Comparison of ENCODE assay signal across 8 cellular contexts in the genomic region with DNA sequence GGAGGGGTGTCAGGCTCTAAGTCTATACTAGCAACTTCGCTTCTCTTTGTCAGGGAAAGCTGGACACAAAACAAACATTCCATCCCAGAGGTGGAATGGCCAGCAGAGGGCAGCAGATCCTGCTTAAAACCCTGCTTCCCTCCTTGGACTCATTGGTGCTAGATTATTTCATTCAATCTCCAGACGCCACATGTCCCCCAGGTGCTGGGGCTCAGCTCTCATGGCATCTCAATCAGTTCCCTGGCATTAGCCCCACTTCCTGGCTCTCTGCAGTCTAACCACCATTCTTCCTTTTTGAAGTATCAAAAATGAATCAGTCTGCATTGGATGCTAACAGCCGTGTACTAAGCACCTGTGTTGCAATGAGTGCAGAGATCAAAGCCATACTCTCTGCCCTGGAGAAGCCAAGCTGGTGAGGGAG. TPM values are rescaled to one million over a fixed set of nuclear protein-coding genes. Genes with fewer than 3 reads are reported as not detected.
A peak's percentile ranks its signal among the peaks of the same experiment; 100 is the strongest.
DNase-seq lines count a peak whose midpoint lies in the region; ATAC-seq and TF ChIP-seq lines count a peak whose summit lies in the region.

No MANE protein-coding gene starts in this region.

- no peak overlapping the region for H2BK5ac ChIP-seq in mesenchymal stem cell (ENCODE audit: low read depth, low read length, poor library complexity, severe bottlenecking)

- H3K4me3 ChIP-seq in endodermal cell (ENCODE audit: low read length): no peak overlapping the region
- H3K4me3 ChIP-seq in mesenchymal stem cell (ENCODE audit: insufficient read depth in 1 of 2, low read depth in 1 of 2, low read length in 2 of 2): no peak overlapping the region

- no peak overlapping the region for H2AFZ ChIP-seq in mesenchymal stem cell (ENCODE audit: low read depth, low read length)

- H3K27me3 ChIP-seq in endodermal cell (ENCODE audit: control insufficient read depth, insufficient read depth, low read length, poor library complexity, severe bottlenecking) (peaks cover 31% of the 10 kb centered on the region), mesenchymal stem cell (ENCODE audit: control insufficient read depth in 1 of 2, insufficient read depth in 1 of 2, low read length in 2 of 2) (peaks cover 28 to 31% of the 10 kb centered on the region in 2 experiments)

- H3K4me2 ChIP-seq in mesenchymal stem cell (ENCODE audit: low read length, poor library complexity, severe bottlenecking): no peak overlapping the region

- H4K91ac ChIP-seq in mesenchymal stem cell (ENCODE audit: low read length): no peak overlapping the region

- no peak overlapping the region for H3K4me3 Mint-ChIP-seq in activated CD4-positive, alpha-beta memory T cell treated with anti-CD3 and anti-CD28 coated beads, Interleukin-2, amount 10 ng/mL, durations not matched to agents 7 days and 5 days
- no peak overlapping the region for H3K4me3 Mint-ChIP-seq in endodermal cell

- no peak overlapping the region for H3K14ac ChIP-seq in mesenchymal stem cell (ENCODE audit: low read length in 2 of 2)

- H3K27ac ChIP-seq in endodermal cell (ENCODE audit: low read depth, low read length) (no peak overlapping the region), mesenchymal stem cell (ENCODE audit: low read length, poor library complexity, severe bottlenecking) (no peak overlapping the region)

- no peak overlapping the region for H3K27ac Mint-ChIP-seq in activated CD4-positive, alpha-beta memory T cell treated with anti-CD3 and anti-CD28 coated beads, Interleukin-2, amount 10 ng/mL, durations not matched to agents 7 days and 5 days
- H3K27ac Mint-ChIP-seq in endodermal cell: no peak overlapping the region

- no peak overlapping the region for H3K18ac ChIP-seq in mesenchymal stem cell (ENCODE audit: low read depth in 1 of 2, low read length in 2 of 2)

- no peaks in the 10 kb centered on the region for H3K79me1 ChIP-seq in mesenchymal stem cell (replicated peaks; ENCODE audit: low read length, poor library complexity, severe bottlenecking)

- no peak overlapping the region for H3K23ac ChIP-seq in mesenchymal stem cell (ENCODE audit: low read length in 2 of 2)

- H3K36me3 Mint-ChIP-seq in activated CD4-positive, alpha-beta memory T cell treated with anti-CD3 and anti-CD28 coated beads, Interleukin-2, amount 10 ng/mL, durations not matched to agents 7 days and 5 days (ENCODE audit: low read depth): no peaks in the 10 kb centered on the region
- no peaks in the 10 kb centered on the region for H3K36me3 Mint-ChIP-seq in endodermal cell (ENCODE audit: low read depth)

- DNase-seq in SIG-M5 treated with dmso at 0.1 percent for 504 hours (lab: John Stamatoyannopoulos, UW; ENCODE audit: unreplicated experiment): peak; percentile 33
- DNase-seq in SIG-M5 (lab: John Stamatoyannopoulos, UW): no peak
- peak; percentile 50 for DNase-seq in NCI-H2196 (lab: John Stamatoyannopoulos, UW; ENCODE audit: unreplicated experiment)
- DNase-seq in activated CD4-positive, alpha-beta memory T cell treated with anti-CD3 and anti-CD28 coated beads, Interleukin-2, amount 10 ng/mL, durations not matched to agents 7 days and 5 days: peak; percentile 55
- DNase-seq in endodermal cell: peak; percentile 96
- DNase-seq in mesenchymal stem cell: peak; percentile 57
- DNase-seq in stimulated activated CD8-positive, alpha-beta memory T cell treated with anti-CD3 and anti-CD28 coated beads, Interleukin-4, amount 100 ng/mL, for 24 hours (ENCODE audit: low read depth): peak; percentile 23

- H2BK120ac ChIP-seq in mesenchymal stem cell (ENCODE audit: low read depth, low read length): no peak overlapping the region

- H3K9ac ChIP-seq in endodermal cell (ENCODE audit: extremely low read depth, low read length, poor library complexity, severe bottlenecking) (no peak overlapping the region), mesenchymal stem cell (ENCODE audit: low read length) (no peak overlapping the region)

- no peak overlapping the region for H2AK5ac ChIP-seq in mesenchymal stem cell (ENCODE audit: low read length, severe bottlenecking)

- H2BK15ac ChIP-seq in mesenchymal stem cell (ENCODE audit: low read depth, poor library complexity, severe bottlenecking): no peak overlapping the region

- no peak overlapping the region for H4K8ac ChIP-seq in mesenchymal stem cell (ENCODE audit: low read length)

- H3K27me3 Mint-ChIP-seq in activated CD4-positive, alpha-beta memory T cell treated with anti-CD3 and anti-CD28 coated beads, Interleukin-2, amount 10 ng/mL, durations not matched to agents 7 days and 5 days: peaks cover 20% of the 10 kb centered on the region
- H3K27me3 Mint-ChIP-seq in endodermal cell (ENCODE audit: insufficient read depth): peaks cover 62% of the 10 kb centered on the region

- ATAC-seq in HG03469 (IDR thresholded peaks at IDR 0.05; ENCODE audit: unreplicated experiment): no peak

- H3K4me1 ChIP-seq in endodermal cell (ENCODE audit: control insufficient read depth, insufficient read depth, low read length) (peaks cover 8% of the 10 kb centered on the region), mesenchymal stem cell (ENCODE audit: control insufficient read depth, insufficient read depth, low read depth, low read length) (peaks cover 16% of the 10 kb centered on the region)

- no peak overlapping the region for H2BK12ac ChIP-seq in mesenchymal stem cell (ENCODE audit: low read length in 2 of 2)

- CTCF ChIA-PET in activated CD4-positive, alpha-beta memory T cell treated with anti-CD3 and anti-CD28 coated beads, Interleukin-2, amount 10 ng/mL, durations not matched to agents 7 days and 5 days (lab: Charles Lee): interaction anchor here (0.9 to 4.5 kb wide), 8 partner anchors 9 to 62 kb away, joined by 3 to 21 read pairs (median 5); no protein-coding TSS in a partner anchor

- H3K9me3 ChIP-seq in endodermal cell (ENCODE audit: control insufficient read depth, low read length) (no peaks in the 10 kb centered on the region), mesenchymal stem cell (ENCODE audit: control insufficient read depth, low read length) (no peaks in the 10 kb centered on the region)

- no peak overlapping the region for H3K4ac ChIP-seq in mesenchymal stem cell (ENCODE audit: low read depth in 1 of 2, low read length in 2 of 2)

- no peaks in the 10 kb centered on the region for H3K9me3 Mint-ChIP-seq in activated CD4-positive, alpha-beta memory T cell treated with anti-CD3 and anti-CD28 coated beads, Interleukin-2, amount 10 ng/mL, durations not matched to agents 7 days and 5 days
- no peaks in the 10 kb centered on the region for H3K9me3 Mint-ChIP-seq in endodermal cell

- peak; percentile 92 for TF ChIP-seq CTCF in endodermal cell (conservative IDR thresholded peaks at IDR 0.05)

- H3K36me3 ChIP-seq in endodermal cell (ENCODE audit: control insufficient read depth, insufficient read depth, low read length) (no peaks in the 10 kb centered on the region), mesenchymal stem cell (ENCODE audit: control insufficient read depth in 1 of 2, insufficient read depth in 2 of 2, low read depth in 1 of 2, low read length in 2 of 2) (no peaks in the 10 kb centered on the region)

- H3K4me1 Mint-ChIP-seq in activated CD4-positive, alpha-beta memory T cell treated with anti-CD3 and anti-CD28 coated beads, Interleukin-2, amount 10 ng/mL, durations not matched to agents 7 days and 5 days: no peaks in the 10 kb centered on the region
- H3K4me1 Mint-ChIP-seq in endodermal cell: peaks cover 18% of the 10 kb centered on the region

- WGBS in endodermal cell (ENCODE audit: insufficient coverage in 1 of 2, insufficient read length in 1 of 2), 2 experiments: 49 to 63% methylated on average over 2 to 3 of the region's 3 CpGs
- 40% methylated on average over 3 of the region's 3 CpGs for WGBS in mesenchymal stem cell

- POLR2A ChIA-PET in activated CD4-positive, alpha-beta memory T cell treated with anti-CD3 and anti-CD28 coated beads, Interleukin-2, amount 10 ng/mL, durations not matched to agents 7 days and 5 days (lab: Charles Lee): no interaction called here

RNA-seq across cellular contexts. Expression of gene PPP1R1A, which starts 8.1 kb away (rescaled TPM):
- total RNA-seq in activated CD4-positive, alpha-beta memory T cell treated with anti-CD3 and anti-CD28 coated beads, Interleukin-2, amount 10 ng/mL, durations not matched to agents 7 days and 5 days: not detected
- 10 to 100 TPM; 12.5 to 16.1 TPM for total RNA-seq in endodermal cell
- 42.6 TPM for polyA plus RNA-seq in endodermal cell (2013, experiment 1 of 2)
- 40.8 TPM for polyA plus RNA-seq in endodermal cell (2013, experiment 2 of 2)
- not detected for polyA plus RNA-seq in mesenchymal stem cell (2013, experiment 1 of 2)
- polyA plus RNA-seq in mesenchymal stem cell (2013, experiment 2 of 2): not detected

RNA-seq across cellular contexts. Expression of gene LACRT, which starts 38.2 kb away (rescaled TPM):
- total RNA-seq in activated CD4-positive, alpha-beta memory T cell treated with anti-CD3 and anti-CD28 coated beads, Interleukin-2, amount 10 ng/mL, durations not matched to agents 7 days and 5 days: not detected
- total RNA-seq in endodermal cell: not detected
- polyA plus RNA-seq in endodermal cell (2013, experiment 1 of 2): not detected
- not detected for polyA plus RNA-seq in endodermal cell (2013, experiment 2 of 2)
- not detected for polyA plus RNA-seq in mesenchymal stem cell (2013, experiment 1 of 2)
- not detected for polyA plus RNA-seq in mesenchymal stem cell (2013, experiment 2 of 2)

RNA-seq across cellular contexts. Expression of gene PDE1B, which starts 47.1 kb away (rescaled TPM):
- total RNA-seq in activated CD4-positive, alpha-beta memory T cell treated with anti-CD3 and anti-CD28 coated beads, Interleukin-2, amount 10 ng/mL, durations not matched to agents 7 days and 5 days: 10 to 100 TPM; 11.5 to 12.0 TPM
- total RNA-seq in endodermal cell: 1 to 10 TPM; 1.1 to 1.6 TPM
- 11.4 TPM for polyA plus RNA-seq in endodermal cell (2013, experiment 1 of 2)
- 10.6 TPM for polyA plus RNA-seq in endodermal cell (2013, experiment 2 of 2)
- not detected for polyA plus RNA-seq in mesenchymal stem cell (2013, experiment 1 of 2)
- polyA plus RNA-seq in mesenchymal stem cell (2013, experiment 2 of 2): not detected

RNA-seq across cellular contexts. Expression of gene DCD, which starts 51.6 kb away (rescaled TPM):
- total RNA-seq in activated CD4-positive, alpha-beta memory T cell treated with anti-CD3 and anti-CD28 coated beads, Interleukin-2, amount 10 ng/mL, durations not matched to agents 7 days and 5 days: not detected
- not detected for total RNA-seq in endodermal cell
- not detected for polyA plus RNA-seq in endodermal cell (2013, experiment 1 of 2)
- polyA plus RNA-seq in endodermal cell (2013, experiment 2 of 2): not detected
- polyA plus RNA-seq in mesenchymal stem cell (2013, experiment 1 of 2): not detected
- not detected for polyA plus RNA-seq in mesenchymal stem cell (2013, experiment 2 of 2)

Comparison
In these comparisons a context has a peak if more than half of its experiments do, and no peak if none do; other contexts are left out.
1. RNA of gene PPP1R1A, which starts 8.1 kb away (total RNA-seq): 12.5 to 16.1 TPM in endodermal cell; not detected in activated CD4-positive, alpha-beta memory T cell treated with anti-CD3 and anti-CD28 coated beads, Interleukin-2, amount 10 ng/mL, durations not matched to agents 7 days and 5 days; every median in the first group is over 10 times any median in the second.
2. RNA of gene PDE1B, which starts 47.1 kb away (total RNA-seq): 11.5 to 12.0 TPM in activated CD4-positive, alpha-beta memory T cell treated with anti-CD3 and anti-CD28 coated beads, Interleukin-2, amount 10 ng/mL, durations not matched to agents 7 days and 5 days; 1.1 to 1.6 TPM in endodermal cell; every median in the first group is over 4 times any median in the second.